8 cellular contexts compared by ENCODE assay signal in the genomic region with DNA sequence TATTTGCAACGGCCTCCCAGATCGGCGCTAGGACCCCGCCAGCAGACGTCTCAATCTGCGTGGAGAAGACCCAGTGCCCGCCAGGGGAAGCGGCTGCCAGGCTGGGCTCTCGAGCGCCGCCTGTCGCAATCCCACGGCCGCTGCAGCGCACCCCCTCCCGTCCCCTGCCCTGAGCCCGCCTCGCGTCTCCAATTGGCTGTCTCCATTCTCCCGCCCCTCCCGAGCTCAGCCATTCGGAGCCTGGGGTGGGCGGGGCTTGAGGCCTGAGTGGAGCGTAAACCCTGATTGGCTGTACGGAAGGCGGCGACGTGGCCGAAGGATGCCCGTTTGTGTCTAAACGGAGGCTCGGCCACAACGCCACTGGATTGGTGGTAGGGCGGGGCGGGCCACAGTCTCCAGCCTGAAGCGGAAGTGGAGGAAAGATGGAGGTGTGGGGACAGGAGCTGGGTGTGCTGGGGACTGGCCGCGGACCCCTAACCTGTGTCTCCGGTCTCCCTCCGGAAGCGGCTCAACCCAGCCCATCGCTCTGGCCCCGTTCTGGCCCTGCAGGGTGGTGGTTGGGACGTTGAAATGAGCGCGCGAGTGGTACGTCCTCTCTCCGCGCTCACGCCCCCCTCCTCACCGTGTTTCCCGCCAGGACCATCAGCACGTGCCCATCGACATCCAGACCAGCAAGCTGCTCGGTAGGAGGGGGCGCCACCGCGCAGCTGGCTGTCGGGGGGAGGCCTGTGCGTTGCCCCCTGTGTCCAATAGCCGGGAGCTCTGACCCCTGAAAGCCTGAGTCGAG. TPM values are rescaled to one million over a fixed set of nuclear protein-coding genes. Genes with fewer than 3 reads are reported as not detected.
DNase-seq lines count a peak whose midpoint lies in the region; ATAC-seq and TF ChIP-seq lines count a peak whose summit lies in the region.

A gene with protein sequence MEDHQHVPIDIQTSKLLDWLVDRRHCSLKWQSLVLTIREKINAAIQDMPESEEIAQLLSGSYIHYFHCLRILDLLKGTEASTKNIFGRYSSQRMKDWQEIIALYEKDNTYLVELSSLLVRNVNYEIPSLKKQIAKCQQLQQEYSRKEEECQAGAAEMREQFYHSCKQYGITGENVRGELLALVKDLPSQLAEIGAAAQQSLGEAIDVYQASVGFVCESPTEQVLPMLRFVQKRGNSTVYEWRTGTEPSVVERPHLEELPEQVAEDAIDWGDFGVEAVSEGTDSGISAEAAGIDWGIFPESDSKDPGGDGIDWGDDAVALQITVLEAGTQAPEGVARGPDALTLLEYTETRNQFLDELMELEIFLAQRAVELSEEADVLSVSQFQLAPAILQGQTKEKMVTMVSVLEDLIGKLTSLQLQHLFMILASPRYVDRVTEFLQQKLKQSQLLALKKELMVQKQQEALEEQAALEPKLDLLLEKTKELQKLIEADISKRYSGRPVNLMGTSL (plus strand): TSS at position 389 of the 787 bp plus-strand sequence. CDS start 34 bp downstream, at position 423.

- peaks cover 4% of the 10 kb centered on the region; the same call in 1 of the 2 replicates for H3K4me1 ChIP-seq in HUES64 (ENCODE audit: insufficient read depth, low read length)
- H3K4me1 ChIP-seq in OCI-LY1 (ENCODE audit: insufficient read depth, low read length, severe bottlenecking), result peaks cover 23% of the 10 kb centered on the region

- no peaks in the 10 kb centered on the region for H3K9me2 ChIP-seq in OCI-LY1 (ENCODE audit: low read depth, low read length)

- no peaks in the 10 kb centered on the region for H3K9me3 Mint-ChIP-seq in endothelial cell (ENCODE audit: unreplicated experiment)

- peak within 1 kb of the TSS; percentile 75 for H3K27ac ChIP-seq in HUES64 (ENCODE audit: low read depth, low read length)
- H3K27ac ChIP-seq in OCI-LY1 (ENCODE audit: low read depth, low read length, poor library complexity, severe bottlenecking), result peak within 1 kb of the TSS; percentile 6

- peak within 1 kb of the TSS; percentile 93 for H3K4me3 Mint-ChIP-seq in endothelial cell (ENCODE audit: unreplicated experiment)

- DNase-seq in D341Med (ENCODE audit: low spot score), result peak; percentile 100
- DNase-seq in activated CD8-positive, alpha-beta memory T cell treated with anti-CD3 and anti-CD28 coated beads, Interleukin-2, amount 50 U/mL, for 48 hours, result peak; percentile 99
- peak; percentile 100 for DNase-seq in endothelial cell (ENCODE audit: low spot score)
- DNase-seq in midbrain (lab: John Stamatoyannopoulos, UW), result peak; percentile 99
- peak; percentile 99 to 100 for DNase-seq in stimulated activated CD8-positive, alpha-beta memory T cell treated with anti-CD3 and anti-CD28 coated beads, Interleukin-2, amount 100 ng/mL, for 48 hours (ENCODE audit: low read depth in 2 of 2)

- peaks cover 19% of the 10 kb centered on the region for H3K27me3 Mint-ChIP-seq in endothelial cell (ENCODE audit: unreplicated experiment)

- H3K4me3 ChIP-seq in HUES64 (ENCODE audit: low read length), result peak within 1 kb of the TSS; percentile 71
- peak within 1 kb of the TSS; percentile 71 for H3K4me3 ChIP-seq in OCI-LY1 (ENCODE audit: low read depth, low read length, poor library complexity, severe bottlenecking)

- no peaks in the 10 kb centered on the region for H3K79me2 ChIP-seq in OCI-LY1 (ENCODE audit: insufficient read depth, low read length)

- peak within 1 kb of the TSS; percentile 64 for H3K27ac Mint-ChIP-seq in endothelial cell (ENCODE audit: unreplicated experiment)

- WGBS in HUES64, result 2% methylated on average over 63 of the region's 63 CpGs

- no peaks in the 10 kb centered on the region for H3K9me3 ChIP-seq in HUES64 (ENCODE audit: insufficient read depth, low read depth, low read length)
- no peaks in the 10 kb centered on the region for H3K9me3 ChIP-seq in OCI-LY1 (ENCODE audit: low read length)

- peak within 1 kb of the TSS; percentile 83 for H3K4me2 ChIP-seq in OCI-LY1 (ENCODE audit: low read length)

- H2AFZ ChIP-seq in OCI-LY1 (ENCODE audit: low read length), result peak within 1 kb of the TSS; percentile 87

- H3K4me1 Mint-ChIP-seq in endothelial cell (ENCODE audit: unreplicated experiment), result peaks cover 15% of the 10 kb centered on the region

- H3K36me3 Mint-ChIP-seq in endothelial cell (ENCODE audit: low read depth, unreplicated experiment), result peaks cover 21% of the 10 kb centered on the region

- H3F3A ChIP-seq in OCI-LY1 (ENCODE audit: insufficient read depth, low read length), result no peaks in the 10 kb centered on the region

- H4K20me1 ChIP-seq in OCI-LY1 (ENCODE audit: insufficient read depth, low read length), result no peaks in the 10 kb centered on the region

- peak; percentile 95 for ATAC-seq in GM21423 (IDR thresholded peaks at IDR 0.05; ENCODE audit: unreplicated experiment)

- peak; percentile 93 for TF ChIP-seq CTCF in OCI-LY1 (IDR thresholded peaks at IDR 0.05; ENCODE audit: low read length)
- TF ChIP-seq CTCF in endothelial cell (IDR thresholded peaks at IDR 0.05; ENCODE audit: unreplicated experiment), result peak; percentile 83

- peaks cover 28% of the 10 kb centered on the region for H3K36me3 ChIP-seq in HUES64 (ENCODE audit: insufficient read depth, low read length)
- H3K36me3 ChIP-seq in OCI-LY1 (ENCODE audit: insufficient read depth, low read length), result peaks cover 25% of the 10 kb centered on the region; the same call in 1 of the 2 replicates

- no peaks in the 10 kb centered on the region for H3K27me3 ChIP-seq in HUES64 (ENCODE audit: insufficient read depth, low read length)
- no peaks in the 10 kb centered on the region for H3K27me3 ChIP-seq in OCI-LY1 (ENCODE audit: insufficient read depth, low read length)

- peak within 1 kb of the TSS; percentile 70 for H3K9ac ChIP-seq in HUES64 (ENCODE audit: low read depth, low read length)
- peak within 1 kb of the TSS; percentile 69 for H3K9ac ChIP-seq in OCI-LY1 (ENCODE audit: low read length)

RNA-seq across cellular contexts. Expression of the gene that starts here (rescaled TPM):
- 88.9 TPM for polyA plus RNA-seq in HUES64 (2013, experiment 1 of 2)
- polyA plus RNA-seq in HUES64 (2013, experiment 2 of 2), result 96.2 TPM
- 156 TPM for total RNA-seq in endothelial cell (ENCODE audit: unreplicated experiment)

Comparison
In these comparisons a context has a peak if more than half of its experiments do, and no peak if none do; other contexts are left out.
1. Peak in every context shown above with its lines: DNase-seq, ATAC-seq, H3K4me3 ChIP-seq and H3K27ac ChIP-seq.